17 cellular contexts compared by ENCODE assay signal in genomic region chr20:60104980-60105379, GRCh38.
"Had no signal": no experiment of that assay in that cellular context is flagged by ENCODE, and none has a peak within 500 bp of the region (broad histone marks: within the 10 kb centered on the region; RNA-seq: fewer than 3 reads in every experiment).

No MANE protein-coding gene starts in this region.

- H3K36me3 Mint-ChIP-seq: activated CD4-positive, alpha-beta memory T cell treated with anti-CD3 and anti-CD28 coated beads for 36 hours; naive B cell; stimulated activated effector memory CD8-positive, alpha-beta T cell treated with anti-CD3 and anti-CD28 coated beads, Interleukin-12 subunit alpha, Interleukin-12 subunit beta, amount 100 ng/mL, for 72 hours; type B pancreatic cell had no signal

- FAIRE-seq: astrocyte, endothelial cell of umbilical vein had no signal

- H3K4me3 Mint-ChIP-seq: activated CD4-positive, alpha-beta memory T cell treated with anti-CD3 and anti-CD28 coated beads for 36 hours; activated naive CD8-positive, alpha-beta T cell treated with anti-CD3 and anti-CD28 coated beads, Interleukin-2, amount 50 U/mL, for 24 hours; naive B cell; stimulated activated effector memory CD8-positive, alpha-beta T cell treated with anti-CD3 and anti-CD28 coated beads, Interleukin-12 subunit alpha, Interleukin-12 subunit beta, amount 100 ng/mL, for 72 hours; type B pancreatic cell had no signal

- H3K27ac ChIP-seq: dorsolateral prefrontal cortex, foreskin keratinocyte, right lobe of liver had no signal

- H3K9me3 ChIP-seq: right lobe of liver had no signal

- H3K27me3 Mint-ChIP-seq: activated CD4-positive, alpha-beta memory T cell treated with anti-CD3 and anti-CD28 coated beads for 36 hours; activated naive CD8-positive, alpha-beta T cell treated with anti-CD3 and anti-CD28 coated beads, Interleukin-2, amount 50 U/mL, for 24 hours; naive B cell; type B pancreatic cell had no signal

- H3K36me3 ChIP-seq: right lobe of liver had no signal

- H3K4me3 ChIP-seq: dorsolateral prefrontal cortex, lung, right lobe of liver had no signal

- ATAC-seq: activated naive CD8-positive, alpha-beta T cell treated with anti-CD3 and anti-CD28 coated beads, Interleukin-2, amount 50 U/mL, for 24 hours; foreskin keratinocyte; left cardiac atrium; right lobe of liver; stimulated activated effector memory CD8-positive, alpha-beta T cell treated with anti-CD3 and anti-CD28 coated beads, Interleukin-12 subunit alpha, Interleukin-12 subunit beta, amount 100 ng/mL, for 72 hours had no signal

- DNase-seq: activated CD4-positive, alpha-beta memory T cell treated with anti-CD3 and anti-CD28 coated beads for 36 hours; activated naive CD8-positive, alpha-beta T cell treated with anti-CD3 and anti-CD28 coated beads, Interleukin-2, amount 50 U/mL, for 24 hours; activated T-cell treated with anti-CD3 and anti-CD28 coated beads, Interleukin-2, amount 50 U/mL, for 48 hours; dorsolateral prefrontal cortex; foreskin keratinocyte; head of caudate nucleus; left cardiac atrium; naive B cell; nucleus accumbens; T-helper 9 cell had no signal

- H3K27me3 ChIP-seq: dorsolateral prefrontal cortex, foreskin keratinocyte, right lobe of liver had no signal

- H3K27ac Mint-ChIP-seq: activated CD4-positive, alpha-beta memory T cell treated with anti-CD3 and anti-CD28 coated beads for 36 hours; activated naive CD8-positive, alpha-beta T cell treated with anti-CD3 and anti-CD28 coated beads, Interleukin-2, amount 50 U/mL, for 24 hours; naive B cell; progenitor cell of endocrine pancreas; stimulated activated effector memory CD8-positive, alpha-beta T cell treated with anti-CD3 and anti-CD28 coated beads, Interleukin-12 subunit alpha, Interleukin-12 subunit beta, amount 100 ng/mL, for 72 hours; type B pancreatic cell had no signal

- H3K9me3 Mint-ChIP-seq: activated CD4-positive, alpha-beta memory T cell treated with anti-CD3 and anti-CD28 coated beads for 36 hours; activated naive CD8-positive, alpha-beta T cell treated with anti-CD3 and anti-CD28 coated beads, Interleukin-2, amount 50 U/mL, for 24 hours; naive B cell; stimulated activated effector memory CD8-positive, alpha-beta T cell treated with anti-CD3 and anti-CD28 coated beads, Interleukin-12 subunit alpha, Interleukin-12 subunit beta, amount 100 ng/mL, for 72 hours; type B pancreatic cell had no signal

- H3K4me1 ChIP-seq: foreskin keratinocyte, right lobe of liver had no signal
